16 cellular contexts compared by ENCODE assay signal in the genomic region with DNA sequence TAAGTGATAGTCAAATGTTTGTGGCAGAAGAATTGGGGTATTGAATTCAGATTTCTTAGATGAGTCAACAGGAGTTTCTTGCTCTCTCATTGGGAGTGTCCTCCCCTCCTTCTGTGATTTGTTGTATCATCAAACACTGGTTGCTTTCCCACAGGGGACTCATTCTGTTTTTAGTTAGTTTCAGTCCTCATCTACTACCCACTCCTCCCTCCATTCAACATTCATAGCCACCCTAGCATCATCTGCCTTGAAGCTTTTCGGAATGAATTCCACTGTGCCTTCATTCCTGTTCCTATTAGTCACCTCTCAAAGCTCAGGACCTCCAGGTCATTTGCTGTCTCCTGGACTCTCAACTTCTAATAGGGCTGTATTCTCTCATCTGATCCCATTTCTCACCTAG. TPM values are rescaled to one million over a fixed set of nuclear protein-coding genes. Genes with fewer than 3 reads are reported as not detected.
A peak's percentile ranks its signal among the peaks of the same experiment; 100 is the strongest.
DNase-seq lines count a peak whose midpoint lies in the region; ATAC-seq, FAIRE-seq and TF ChIP-seq lines count a peak whose summit lies in the region.
"Had no signal": no experiment of that assay in that cellular context is flagged by ENCODE, and none has a peak within 500 bp of the region (broad histone marks: within the 10 kb centered on the region; RNA-seq: fewer than 3 reads in every experiment).

No MANE protein-coding gene starts in this region.

- no peaks in the 10 kb centered on the region for H3K9me3 Mint-ChIP-seq in astrocyte (ENCODE audit: unreplicated experiment)
- H3K9me3 Mint-ChIP-seq: CD8-positive, alpha-beta T cell; memory B cell had no signal

- H2BK120ac ChIP-seq in trophoblast cell (ENCODE audit: insufficient read depth, low read length, poor library complexity): no peak overlapping the region

- H3K27ac Mint-ChIP-seq in astrocyte (ENCODE audit: unreplicated experiment): no peak overlapping the region
- H3K27ac Mint-ChIP-seq: activated naive CD8-positive, alpha-beta T cell; CD8-positive, alpha-beta T cell; memory B cell had no signal

- H3K9ac ChIP-seq in astrocyte (ENCODE audit: low read length) (no peak overlapping the region), trophoblast cell (ENCODE audit: low read length) (no peak overlapping the region)
- H3K9ac ChIP-seq: SK-N-SH had no signal

- H3K36me3 ChIP-seq in astrocyte (ENCODE audit: insufficient read depth, low read length) (no peaks in the 10 kb centered on the region), trophoblast cell (ENCODE audit: control insufficient read depth in 1 of 2, insufficient read depth in 2 of 2, low read length in 2 of 2) (no peaks in the 10 kb centered on the region)
- H3K36me3 ChIP-seq: neutrophil had no signal

- no peak overlapping the region for H2AK5ac ChIP-seq in trophoblast cell (ENCODE audit: low read length)

- no peaks in the 10 kb centered on the region for H4K20me1 ChIP-seq in astrocyte (ENCODE audit: insufficient read depth, low read length)

- TF ChIP-seq POLR2A in GM18505 (IDR thresholded peaks at IDR 0.05; ENCODE audit: borderline replicate concordance, extremely low read depth, insufficient read depth, insufficient read length): no peak

- H3K23ac ChIP-seq in trophoblast cell (ENCODE audit: low read length): no peak overlapping the region

- no peak overlapping the region for H4K8ac ChIP-seq in trophoblast cell (ENCODE audit: low read depth, low read length)

- no peak overlapping the region for H3K4ac ChIP-seq in trophoblast cell (ENCODE audit: low read depth, low read length)

- H4K12ac ChIP-seq in trophoblast cell (ENCODE audit: low read depth, low read length): no peak overlapping the region

- DNase-seq in astrocyte (ENCODE audit: low read depth) (peak; percentile 5), trophoblast cell (peak; percentile 4 to 27), iPS-NIHi7 (ENCODE audit: extremely low spot score) (no peak), hypothalamus (lab: John Stamatoyannopoulos, UW) (no peak), HUDEP-2 (lab: John Stamatoyannopoulos, UW; ENCODE audit: unreplicated experiment in 76 of 76) (no peak)
- DNase-seq: CD8-positive, alpha-beta T cell; SK-N-SH had no signal

- no peaks in the 10 kb centered on the region for H3K27me3 Mint-ChIP-seq in astrocyte (ENCODE audit: low read depth, unreplicated experiment)
- H3K27me3 Mint-ChIP-seq: activated naive CD8-positive, alpha-beta T cell; memory B cell had no signal

- TF ChIP-seq CTCF in astrocyte (IDR thresholded peaks at IDR 0.05; ENCODE audit: insufficient read depth, low read depth, low read length): no peak

- H3K4me1 ChIP-seq in astrocyte (ENCODE audit: insufficient read depth, low read length) (no peaks in the 10 kb centered on the region), trophoblast cell (ENCODE audit: control insufficient read depth in 1 of 2, insufficient read depth in 2 of 2, low read length in 2 of 2) (no peaks in the 10 kb centered on the region)

- H3K27me3 ChIP-seq in astrocyte (ENCODE audit: insufficient read depth, low read length) (no peaks in the 10 kb centered on the region), trophoblast cell (ENCODE audit: insufficient read depth, low read length) (no peaks in the 10 kb centered on the region)
- H3K27me3 ChIP-seq: neutrophil had no signal

- H3K4me1 Mint-ChIP-seq in astrocyte (ENCODE audit: low read depth, unreplicated experiment): peaks cover 9% of the 10 kb centered on the region
- H3K4me1 Mint-ChIP-seq: memory B cell had no signal

- H3K4me2 ChIP-seq in astrocyte (ENCODE audit: low read length) (no peak overlapping the region), trophoblast cell (ENCODE audit: low read length) (no peak overlapping the region)
- H3K4me2 ChIP-seq: SK-N-SH had no signal

- H2BK12ac ChIP-seq in trophoblast cell (ENCODE audit: low read length): no peak overlapping the region

- no peak overlapping the region for H4K91ac ChIP-seq in trophoblast cell (ENCODE audit: low read depth, low read length)

- no peak overlapping the region for H2BK5ac ChIP-seq in trophoblast cell (ENCODE audit: low read depth, low read length, poor library complexity)

- peak; percentile 81 for ATAC-seq in GM18505 (IDR thresholded peaks at IDR 0.05; ENCODE audit: unreplicated experiment)
- ATAC-seq in HG02610 (IDR thresholded peaks at IDR 0.05; ENCODE audit: unreplicated experiment): peak; percentile 89
- no peak for ATAC-seq in SK-N-SH treated with all-trans-retinoic acid at 6 μM for 48 hours
- ATAC-seq: CD8-positive, alpha-beta T cell had no signal

- H3K18ac ChIP-seq in trophoblast cell (ENCODE audit: low read length): no peak overlapping the region

- no peaks in the 10 kb centered on the region for H3K36me3 Mint-ChIP-seq in astrocyte (ENCODE audit: low read depth, unreplicated experiment)
- H3K36me3 Mint-ChIP-seq: CD8-positive, alpha-beta T cell; memory B cell had no signal

- no peaks in the 10 kb centered on the region for H3K79me2 ChIP-seq in astrocyte (ENCODE audit: insufficient read depth, low read length)
- H3K79me2 ChIP-seq in trophoblast cell (ENCODE audit: control insufficient read depth, insufficient read depth, low read length, poor library complexity): no peaks in the 10 kb centered on the region

- H2AFZ ChIP-seq in astrocyte (ENCODE audit: low read depth, low read length) (no peak overlapping the region), trophoblast cell (ENCODE audit: insufficient read depth, low read length, poor library complexity) (no peak overlapping the region)

- H3K4me3 Mint-ChIP-seq in astrocyte (ENCODE audit: unreplicated experiment): no peak overlapping the region
- H3K4me3 Mint-ChIP-seq: activated naive CD8-positive, alpha-beta T cell; CD8-positive, alpha-beta T cell; memory B cell had no signal

- H3K27ac ChIP-seq in astrocyte (ENCODE audit: low read depth, low read length) (no peak overlapping the region), trophoblast cell (ENCODE audit: low read depth, low read length) (no peak overlapping the region)
- H3K27ac ChIP-seq: neutrophil, skin epidermis had no signal

- FAIRE-seq in astrocyte (lab: Jason Lieb, UNC): no peak
- FAIRE-seq: G401.6 had no signal

- no peak overlapping the region for H3K14ac ChIP-seq in trophoblast cell (ENCODE audit: low read length)

- H3K9me3 ChIP-seq in astrocyte (ENCODE audit: insufficient read depth, low read depth, low read length) (no peaks in the 10 kb centered on the region), trophoblast cell (ENCODE audit: insufficient read depth, low read depth, low read length) (no peaks in the 10 kb centered on the region)
- H3K9me3 ChIP-seq: neutrophil, SK-N-SH had no signal

- no CpG with 5 or more reads among the region's 1 CpG for WGBS in trophoblast cell (ENCODE audit: extremely low coverage, insufficient coverage, insufficient read length)

- H3K4me3 ChIP-seq in astrocyte (ENCODE audit: insufficient read depth, low read depth, low read length) (no peak overlapping the region), trophoblast cell (ENCODE audit: low read depth, low read length) (no peak overlapping the region)
- H3K4me3 ChIP-seq: skin epidermis had no signal

- H3K79me1 ChIP-seq in trophoblast cell (ENCODE audit: low read length): no peaks in the 10 kb centered on the region

TF ChIP-seq in SK-N-SH treated with all-trans-retinoic acid at 6 μM for 48 hours, 23 proteins besides CTCF, POLR2A, EP300 and RAD21:
- TF ChIP-seq ARNTL (CRISPR knock-in tag; IDR thresholded peaks at IDR 0.05; ENCODE audit: borderline replicate concordance, low read depth) (no peak), ZNF70 (CRISPR knock-in tag; IDR thresholded peaks at IDR 0.05) (no peak)
TF ChIP-seq in SK-N-SH treated with all-trans-retinoic acid at 6 μM for 48 hours: peak in this region for 0.

RNA-seq across cellular contexts. Expression of gene RAB38, which starts 31.5 kb away (rescaled TPM):
- 3.2 TPM in 2 replicates for total RNA-seq in astrocyte
- 7.9 and 8.4 TPM in 2 replicates for polyA plus RNA-seq in trophoblast cell (2013)
- total RNA-seq: HT-29 had no signal

Comparison
In these comparisons a context has a peak if more than half of its experiments do, and no peak if none do; other contexts are left out.
1. DNase-seq: peak in astrocyte (single experiment) and trophoblast cell (2 of 2); none in iPS-NIHi7 (single experiment), hypothalamus (0 of 51) and HUDEP-2 (0 of 76).